In genomic region chr14:68274722-68275121, GRCh38 we compare ENCODE assay signal across 15 cellular contexts.
A peak's percentile ranks its signal among the peaks of the same experiment; 100 is the strongest.
DNase-seq lines count a peak whose midpoint lies in the region; ATAC-seq and TF ChIP-seq lines count a peak whose summit lies in the region.
"Had no signal": no experiment of that assay in that cellular context is flagged by ENCODE, and none has a peak within 500 bp of the region (broad histone marks: within the 10 kb centered on the region; RNA-seq: fewer than 3 reads in every experiment).

No MANE protein-coding gene starts in this region.

- no peaks in the 10 kb centered on the region for H3K79me1 ChIP-seq in mesenchymal stem cell (replicated peaks; ENCODE audit: low read length, poor library complexity, severe bottlenecking)

- H4K91ac ChIP-seq in mesenchymal stem cell (ENCODE audit: low read length) = no peak overlapping the region

- H3K9ac ChIP-seq in OCI-LY1 (ENCODE audit: low read length) (peak overlapping the region; percentile 60), mesenchymal stem cell (ENCODE audit: low read length) (no peak overlapping the region)
- H3K9ac ChIP-seq: parathyroid adenoma had no signal

- no peaks in the 10 kb centered on the region for H3K9me2 ChIP-seq in OCI-LY1 (ENCODE audit: low read depth, low read length)

- 0 out of 2 replicates have a peak, but pooled peaks cover 9% of the 10 kb centered on the region for H3F3A ChIP-seq in OCI-LY1 (ENCODE audit: insufficient read depth, low read length)

- H3K14ac ChIP-seq in mesenchymal stem cell (ENCODE audit: low read length in 2 of 2) = no peak overlapping the region

- H2AK5ac ChIP-seq in mesenchymal stem cell (ENCODE audit: low read length, severe bottlenecking) = no peak overlapping the region

- no peaks in the 10 kb centered on the region for H3K9me3 Mint-ChIP-seq in activated naive CD8-positive, alpha-beta T cell treated with anti-CD3 and anti-CD28 coated beads, Interleukin-2, amount 50 U/mL, for 24 hours
- H3K9me3 Mint-ChIP-seq in stimulated activated memory B cell treated with anti-CD40 and anti-IgM and Interleukin-4, amounts not matched to agents 10 μg/mL and 1 μg/mL and 100 μg/mL, for 72 hours = no peaks in the 10 kb centered on the region

- H4K20me1 ChIP-seq in OCI-LY1 (ENCODE audit: insufficient read depth, low read length) = no peaks in the 10 kb centered on the region

- H3K79me2 ChIP-seq in OCI-LY1 (ENCODE audit: insufficient read depth, low read length) = no peaks in the 10 kb centered on the region
- H3K79me2 ChIP-seq: parathyroid adenoma had no signal

- no peak overlapping the region for H2AFZ ChIP-seq in OCI-LY1 (ENCODE audit: low read length)
- H2AFZ ChIP-seq in mesenchymal stem cell (ENCODE audit: low read depth, low read length) = no peak overlapping the region
- H2AFZ ChIP-seq: parathyroid adenoma had no signal

- no peak overlapping the region for H2BK15ac ChIP-seq in mesenchymal stem cell (ENCODE audit: low read depth, poor library complexity, severe bottlenecking)

- H3K27me3 ChIP-seq in OCI-LY1 (ENCODE audit: insufficient read depth, low read length) (no peaks in the 10 kb centered on the region), mesenchymal stem cell (ENCODE audit: control insufficient read depth in 1 of 2, insufficient read depth in 1 of 2, low read length in 2 of 2) (no peaks in the 10 kb centered on the region)

- H3K4me1 ChIP-seq in OCI-LY1 (ENCODE audit: insufficient read depth, low read length, severe bottlenecking) (peaks cover 98% of the 10 kb centered on the region), mesenchymal stem cell (ENCODE audit: control insufficient read depth, insufficient read depth, low read depth, low read length) (peaks cover 3% of the 10 kb centered on the region)
- H3K4me1 ChIP-seq: parathyroid adenoma had no signal

- H3K23ac ChIP-seq in mesenchymal stem cell (ENCODE audit: low read length in 2 of 2) = no peak overlapping the region

- H3K4me3 Mint-ChIP-seq in activated naive CD8-positive, alpha-beta T cell treated with anti-CD3 and anti-CD28 coated beads, Interleukin-2, amount 50 U/mL, for 24 hours = no peak overlapping the region
- H3K4me3 Mint-ChIP-seq in stimulated activated memory B cell treated with anti-CD40 and anti-IgM and Interleukin-4, amounts not matched to agents 10 μg/mL and 1 μg/mL and 100 μg/mL, for 72 hours = no peak overlapping the region

- H3K4me2 ChIP-seq in OCI-LY1 (ENCODE audit: low read length) = peak overlapping the region; percentile 53
- no peak overlapping the region for H3K4me2 ChIP-seq in mesenchymal stem cell (ENCODE audit: low read length, poor library complexity, severe bottlenecking)

- H2BK12ac ChIP-seq in mesenchymal stem cell (ENCODE audit: low read length in 2 of 2) = no peak overlapping the region

- no peak for ATAC-seq in activated naive CD8-positive, alpha-beta T cell treated with anti-CD3 and anti-CD28 coated beads, Interleukin-2, amount 50 U/mL, for 24 hours
- ATAC-seq in stimulated activated memory B cell treated with anti-CD40 and anti-IgM and Interleukin-4, amounts not matched to agents 10 μg/mL and 1 μg/mL and 100 μg/mL, for 72 hours = no peak
- ATAC-seq in GM19467 (IDR thresholded peaks at IDR 0.05; ENCODE audit: unreplicated experiment) = no peak

- no peak overlapping the region for H2BK120ac ChIP-seq in mesenchymal stem cell (ENCODE audit: low read depth, low read length)

- no peak overlapping the region for H4K8ac ChIP-seq in mesenchymal stem cell (ENCODE audit: low read length)

- peaks cover 65% of the 10 kb centered on the region for H3K4me1 Mint-ChIP-seq in activated naive CD8-positive, alpha-beta T cell treated with anti-CD3 and anti-CD28 coated beads, Interleukin-2, amount 50 U/mL, for 24 hours
- peaks cover 90% of the 10 kb centered on the region for H3K4me1 Mint-ChIP-seq in stimulated activated memory B cell treated with anti-CD40 and anti-IgM and Interleukin-4, amounts not matched to agents 10 μg/mL and 1 μg/mL and 100 μg/mL, for 72 hours

- no peak overlapping the region for H3K4ac ChIP-seq in mesenchymal stem cell (ENCODE audit: low read depth in 1 of 2, low read length in 2 of 2)

- H3K36me3 Mint-ChIP-seq in activated naive CD8-positive, alpha-beta T cell treated with anti-CD3 and anti-CD28 coated beads, Interleukin-2, amount 50 U/mL, for 24 hours (ENCODE audit: low read depth) = no peaks in the 10 kb centered on the region
- H3K36me3 Mint-ChIP-seq in stimulated activated memory B cell treated with anti-CD40 and anti-IgM and Interleukin-4, amounts not matched to agents 10 μg/mL and 1 μg/mL and 100 μg/mL, for 72 hours = peaks cover 8% of the 10 kb centered on the region

- H3K9me3 ChIP-seq in OCI-LY1 (ENCODE audit: low read length) = no peaks in the 10 kb centered on the region
- no peaks in the 10 kb centered on the region for H3K9me3 ChIP-seq in mesenchymal stem cell (ENCODE audit: control insufficient read depth, low read length)

- H3K27me3 Mint-ChIP-seq in activated naive CD8-positive, alpha-beta T cell treated with anti-CD3 and anti-CD28 coated beads, Interleukin-2, amount 50 U/mL, for 24 hours = no peaks in the 10 kb centered on the region
- no peaks in the 10 kb centered on the region for H3K27me3 Mint-ChIP-seq in stimulated activated memory B cell treated with anti-CD40 and anti-IgM and Interleukin-4, amounts not matched to agents 10 μg/mL and 1 μg/mL and 100 μg/mL, for 72 hours

- no peaks in the 10 kb centered on the region for H3K36me3 ChIP-seq in OCI-LY1 (ENCODE audit: insufficient read depth, low read length)
- H3K36me3 ChIP-seq in mesenchymal stem cell (ENCODE audit: control insufficient read depth in 1 of 2, insufficient read depth in 2 of 2, low read depth in 1 of 2, low read length in 2 of 2) = no peaks in the 10 kb centered on the region

- H3K4me3 ChIP-seq in OCI-LY1 (ENCODE audit: low read depth, low read length, poor library complexity, severe bottlenecking) (no peak overlapping the region), mesenchymal stem cell (ENCODE audit: insufficient read depth in 1 of 2, low read depth in 1 of 2, low read length in 2 of 2) (no peak overlapping the region)

- DNase-seq in ELR (ENCODE audit: low read depth) (peak; percentile 5), mesenchymal stem cell (no peak), NCI-H226 (no peak)
- DNase-seq in activated naive CD8-positive, alpha-beta T cell treated with anti-CD3 and anti-CD28 coated beads, Interleukin-2, amount 50 U/mL, for 24 hours = no peak
- DNase-seq: central memory CD4-positive, alpha-beta T cell; DMS153; effector memory CD4-positive, alpha-beta T cell; MM.1S; NCI-H1694 treated with DMSO at 0.1 percent for 48 hours; SHP77 treated with DMSO at 0.1 percent for 48 hours; stimulated activated CD4-positive, alpha-beta T cell treated with anti-CD3 and anti-CD28 coated beads, Interleukin-4, amount 100 ng/mL, for 1 hour had no signal

- no peak overlapping the region for H2BK5ac ChIP-seq in mesenchymal stem cell (ENCODE audit: low read depth, low read length, poor library complexity, severe bottlenecking)

- peak overlapping the region; percentile 89 for H3K27ac Mint-ChIP-seq in activated naive CD8-positive, alpha-beta T cell treated with anti-CD3 and anti-CD28 coated beads, Interleukin-2, amount 50 U/mL, for 24 hours
- H3K27ac Mint-ChIP-seq in stimulated activated memory B cell treated with anti-CD40 and anti-IgM and Interleukin-4, amounts not matched to agents 10 μg/mL and 1 μg/mL and 100 μg/mL, for 72 hours = peak overlapping the region; percentile 96

- TF ChIP-seq CTCF in OCI-LY1 (IDR thresholded peaks at IDR 0.05; ENCODE audit: low read length) = peak; percentile 16; the same call in 1 of the 2 replicates

- H3K18ac ChIP-seq in mesenchymal stem cell (ENCODE audit: low read depth in 1 of 2, low read length in 2 of 2) = no peak overlapping the region

- peak overlapping the region; percentile 99 for H3K27ac ChIP-seq in OCI-LY1 (ENCODE audit: low read depth, low read length, poor library complexity, severe bottlenecking)
- no peak overlapping the region for H3K27ac ChIP-seq in mesenchymal stem cell (ENCODE audit: low read length, poor library complexity, severe bottlenecking)
- H3K27ac ChIP-seq: parathyroid adenoma had no signal

- WGBS in mesenchymal stem cell = 100% methylated on average over 1 of the region's 2 CpGs
